Comparison of ENCODE assay signal across 1 cellular context in genomic region chr3:196287405-196288140, GRCh38.
A peak's percentile ranks its signal among the peaks of the same experiment; 100 is the strongest.
TF ChIP-seq lines count a peak whose summit lies in the region.

Gene PCYT1A, minus strand, starts transcription at chr3:196287726. Its CDS starts 17,195 bp downstream, at chr3:196270531.

TF ChIP-seq in K562, 482 proteins besides CTCF, POLR2A, EP300 and RAD21 (continued from another document):
- TF ChIP-seq ARID4B (CRISPR knock-in tag; IDR thresholded peaks at IDR 0.05) (peak; percentile 94), SP2 (IDR thresholded peaks at IDR 0.05; ENCODE audit: extremely low read depth, low read depth, low read length, poor library complexity, severe bottlenecking) (peak; percentile 45), LCOR (CRISPR knock-in tag; IDR thresholded peaks at IDR 0.05) (peak; percentile 89), GMEB1 (CRISPR knock-in tag; IDR thresholded peaks at IDR 0.05) (0 out of 2 replicates have a peak, but pooled peaks have one; percentile 14), ETV5 (CRISPR knock-in tag; IDR thresholded peaks at IDR 0.05; ENCODE audit: low read depth) (peak; percentile 89), NFE2 (IDR thresholded peaks at IDR 0.05; ENCODE audit: low read depth) (peak; percentile 94), SRF (CRISPR knock-in tag; IDR thresholded peaks at IDR 0.05) (peak in 1 of 2 experiments; percentile 34; a peak in 1 of 4 replicates), ZNF41 (CRISPR knock-in tag; conservative IDR thresholded peaks at IDR 0.05) (no peak), E2F5 (CRISPR knock-in tag; IDR thresholded peaks at IDR 0.05) (no peak), SRSF1 (IDR thresholded peaks at IDR 0.05; ENCODE audit: low read depth, low read length) (peak; percentile 89; the same call in 1 of the 2 replicates), NR2C2 (CRISPR knock-in tag; IDR thresholded peaks at IDR 0.05) (0 out of 2 replicates have a peak, but pooled peaks have one; percentile 8), NR2C2 (tag; IDR thresholded peaks at IDR 0.05) (peak; percentile 95), E2F6 (IDR thresholded peaks at IDR 0.05; ENCODE audit: borderline replicate concordance in 1 of 2, extremely low read depth in 1 of 2, insufficient read depth in 1 of 2, insufficient read length in 1 of 2, low read depth in 1 of 2, low read length in 1 of 2, poor library complexity in 1 of 2, severe bottlenecking in 1 of 2) (peak in 1 of 2 experiments; percentile 30), NBN (IDR thresholded peaks at IDR 0.05; ENCODE audit: low read depth) (peak; percentile 83; the same call in 1 of the 2 replicates), ZNF224 (CRISPR knock-in tag; IDR thresholded peaks at IDR 0.05) (no peak), TSC22D4 (tag; IDR thresholded peaks at IDR 0.05) (no peak), NELFE (IDR thresholded peaks at IDR 0.05; ENCODE audit: insufficient read depth, insufficient read length) (no peak), YY1 (IDR thresholded peaks at IDR 0.05; ENCODE audit: borderline replicate concordance in 1 of 3, control insufficient read depth in 1 of 3, extremely low read depth in 1 of 3, insufficient read depth in 3 of 3, insufficient read length in 1 of 3, insufficient replicate concordance in 2 of 3, low read depth in 1 of 3, low read length in 2 of 3) (peak in 2 of 3 experiments; percentile 49 to 75), MGA (IDR thresholded peaks at IDR 0.05) (peak; percentile 86), TAF15 (IDR thresholded peaks at IDR 0.05; ENCODE audit: low read depth, low read length) (no peak), ZC3H8 (IDR thresholded peaks at IDR 0.05) (no peak; the same call in 1 of the 2 replicates), ZNF398 (CRISPR knock-in tag; IDR thresholded peaks at IDR 0.05) (no peak), MLLT1 (IDR thresholded peaks at IDR 0.05) (peak; percentile 36 to 63; a peak in 3 of 4 replicates)
